Comparison of ENCODE assay signal across 9 cellular contexts in genomic region chr10:51892965-51893658, GRCh38.
DNase-seq lines count a peak whose midpoint lies in the region; ATAC-seq and TF ChIP-seq lines count a peak whose summit lies in the region.
"Had no signal": no experiment of that assay in that cellular context is flagged by ENCODE, and none has a peak within 500 bp of the region (broad histone marks: within the 10 kb centered on the region; RNA-seq: fewer than 3 reads in every experiment).

No MANE protein-coding gene starts in this region.

- no peaks in the 10 kb centered on the region for H3K27me3 Mint-ChIP-seq in natural killer cell treated with Interleukin-12 subunit alpha and Interleukin-12 subunit beta and Interleukin-15 and Interleukin-18, amount 100 ng/mL, for 72 hours

- no peak for TF ChIP-seq POLR2A in Peyer's patch (IDR thresholded peaks at IDR 0.05)

- H3K36me3 Mint-ChIP-seq in natural killer cell treated with Interleukin-12 subunit alpha and Interleukin-12 subunit beta and Interleukin-15 and Interleukin-18, amount 100 ng/mL, for 72 hours = no peaks in the 10 kb centered on the region
- H3K36me3 Mint-ChIP-seq: natural killer cell had no signal

- H3K9me3 Mint-ChIP-seq in natural killer cell treated with Interleukin-12 subunit alpha and Interleukin-12 subunit beta and Interleukin-15 and Interleukin-18, amount 100 ng/mL, for 72 hours = no peaks in the 10 kb centered on the region
- H3K9me3 Mint-ChIP-seq: natural killer cell had no signal

- no peak overlapping the region for H3K27ac ChIP-seq in cardiac muscle cell
- H3K27ac ChIP-seq in Panc1 (ENCODE audit: low read length) = no peak overlapping the region
- H3K27ac ChIP-seq in Peyer's patch = no peak overlapping the region

- intact Hi-C loops in Right ventricle myocardium superior (cut with DNase I) = no loop called here
- intact Hi-C loops in Panc1 (cut with micrococcal nuclease; ENCODE audit: unreplicated experiment) = no loop called here

- no peak overlapping the region for H3K4me3 Mint-ChIP-seq in natural killer cell treated with Interleukin-12 subunit alpha and Interleukin-12 subunit beta and Interleukin-15 and Interleukin-18, amount 100 ng/mL, for 72 hours
- H3K4me3 Mint-ChIP-seq: natural killer cell had no signal

- ATAC-seq in Right ventricle myocardium superior (ENCODE audit: poor library complexity) (no peak), HG03025 (IDR thresholded peaks at IDR 0.05; ENCODE audit: low FRiP score, unreplicated experiment) (peak; percentile 78), Panc1 (peak; percentile 60; the same call in 1 of the 2 replicates)
- ATAC-seq in natural killer cell treated with Interleukin-12 subunit alpha and Interleukin-12 subunit beta and Interleukin-15 and Interleukin-18, amount 100 ng/mL, for 72 hours = no peak

- no peaks in the 10 kb centered on the region for H3K27me3 ChIP-seq in cardiac muscle cell
- no peaks in the 10 kb centered on the region for H3K27me3 ChIP-seq in Panc1 (ENCODE audit: control insufficient read depth, insufficient read depth, low read length)
- H3K27me3 ChIP-seq in Peyer's patch = no peaks in the 10 kb centered on the region

- CTCF ChIA-PET in Panc1 (lab: Charles Lee) = no interaction called here

- in situ Hi-C loops in Panc1 (cut with HindIII; ENCODE audit: low pct_unique_long_range_greater_than_20kb, low sequenced_read_pairs) = no loop called here

- H3K4me1 Mint-ChIP-seq in natural killer cell treated with Interleukin-12 subunit alpha and Interleukin-12 subunit beta and Interleukin-15 and Interleukin-18, amount 100 ng/mL, for 72 hours (ENCODE audit: low read depth in 2 of 2) = no peaks in the 10 kb centered on the region
- H3K4me1 Mint-ChIP-seq: natural killer cell had no signal

- TF ChIP-seq CTCF in cardiac muscle cell (IDR thresholded peaks at IDR 0.05; ENCODE audit: low read depth, low read length) (peak; percentile 18), Panc1 (IDR thresholded peaks at IDR 0.05) (peak; percentile 38), Peyer's patch (IDR thresholded peaks at IDR 0.05) (peak in 3 of 6 experiments; percentile 15 to 39 (median 35))

- H3K4me1 ChIP-seq in cardiac muscle cell (ENCODE audit: low read depth) (no peaks in the 10 kb centered on the region), Panc1 (ENCODE audit: control insufficient read depth, insufficient read depth, low read length) (no peaks in the 10 kb centered on the region), Peyer's patch (no peaks in the 10 kb centered on the region)

- H3K36me3 ChIP-seq in cardiac muscle cell = no peaks in the 10 kb centered on the region
- H3K36me3 ChIP-seq in Panc1 (ENCODE audit: control insufficient read depth, insufficient read depth, low read length) = no peaks in the 10 kb centered on the region
- H3K36me3 ChIP-seq in Peyer's patch = no peaks in the 10 kb centered on the region

- POLR2A ChIA-PET in Panc1 (lab: Charles Lee) = no interaction called here

- H3K4me3 ChIP-seq in cardiac muscle cell (no peak overlapping the region), Panc1 (ENCODE audit: low read depth in 2 of 2, low read length in 2 of 2) (no peak overlapping the region), Peyer's patch (no peak overlapping the region)

- H3K9me3 ChIP-seq in cardiac muscle cell (ENCODE audit: low read depth) (no peaks in the 10 kb centered on the region), Panc1 (ENCODE audit: control insufficient read depth, insufficient read depth, low read depth, low read length) (no peaks in the 10 kb centered on the region), Peyer's patch (no peaks in the 10 kb centered on the region)

- DNase-seq in cardiac muscle cell (ENCODE audit: low read depth in 1 of 2, low spot score in 1 of 2) = peak; percentile 6 to 32
- DNase-seq in Right ventricle myocardium superior = no peak
- no peak for DNase-seq in Panc1 (ENCODE audit: low read depth, low spot score)
- DNase-seq in iPS-NIHi7 (ENCODE audit: extremely low spot score) = peak; percentile 28
- DNase-seq in stimulated activated CD4-positive, alpha-beta T cell treated with anti-CD3 and anti-CD28 coated beads, Interleukin-15, amount 100 ng/mL, for 24 hours = no peak
- DNase-seq in natural killer cell treated with Interleukin-12 subunit alpha and Interleukin-12 subunit beta and Interleukin-15 and Interleukin-18, amount 100 ng/mL, for 72 hours (ENCODE audit: low spot score) = no peak
- DNase-seq in Peyer's patch = no peak
- DNase-seq: natural killer cell had no signal

- no peak overlapping the region for H3K27ac Mint-ChIP-seq in natural killer cell treated with Interleukin-12 subunit alpha and Interleukin-12 subunit beta and Interleukin-15 and Interleukin-18, amount 100 ng/mL, for 72 hours
- H3K27ac Mint-ChIP-seq: natural killer cell had no signal

- no TSS peak for BruUV-seq in Panc1 (replicated peaks; lab: Mats Ljungman, UMichigan)

Comparison
In these comparisons a context has a peak if more than half of its experiments do, and no peak if none do; other contexts are left out.
1. DNase-seq: peak in cardiac muscle cell (2 of 2) and iPS-NIHi7 (single experiment); none in Right ventricle myocardium superior (single experiment), Panc1 (single experiment), stimulated activated CD4-positive, alpha-beta T cell treated with anti-CD3 and anti-CD28 coated beads, Interleukin-15, amount 100 ng/mL, for 24 hours (single experiment), natural killer cell treated with Interleukin-12 subunit alpha and Interleukin-12 subunit beta and Interleukin-15 and Interleukin-18, amount 100 ng/mL, for 72 hours (single experiment) and Peyer's patch (0 of 3).
2. ATAC-seq: peak in HG03025 (single experiment) and Panc1 (single experiment); none in Right ventricle myocardium superior (single experiment) and natural killer cell treated with Interleukin-12 subunit alpha and Interleukin-12 subunit beta and Interleukin-15 and Interleukin-18, amount 100 ng/mL, for 72 hours (0 of 2).